1 cellular context compared by ENCODE assay signal in genomic region chr2:172173307-172173706, GRCh38.
TF ChIP-seq lines count a peak whose summit lies in the region.

No MANE protein-coding gene starts in this region.

TF ChIP-seq in WTC11, 78 proteins besides CTCF, POLR2A, EP300 and RAD21 (continued from another document):
- TF ChIP-seq PRDM15 (CRISPR knock-in tag; IDR thresholded peaks at IDR 0.05) (no peak), EMX1 (CRISPR knock-in tag; IDR thresholded peaks at IDR 0.05) (no peak), GRHL2 (CRISPR knock-in tag; IDR thresholded peaks at IDR 0.05; ENCODE audit: insufficient replicate concordance, severe bottlenecking) (no peak), ZNF281 (CRISPR knock-in tag; IDR thresholded peaks at IDR 0.05) (no peak), ZNF416 (CRISPR knock-in tag; IDR thresholded peaks at IDR 0.05) (no peak), NR3C1 (CRISPR knock-in tag; conservative IDR thresholded peaks at IDR 0.05; ENCODE audit: low read depth) (no peak), IRF1 (CRISPR knock-in tag; IDR thresholded peaks at IDR 0.05) (no peak), NR2C2 (CRISPR knock-in tag; IDR thresholded peaks at IDR 0.05) (no peak), FOXJ3 (CRISPR knock-in tag; IDR thresholded peaks at IDR 0.05; ENCODE audit: borderline replicate concordance) (no peak), IRF2 (CRISPR knock-in tag; IDR thresholded peaks at IDR 0.05; ENCODE audit: borderline replicate concordance, low read depth) (no peak)
